Comparison of ENCODE assay signal across 8 cellular contexts in the genomic region with DNA sequence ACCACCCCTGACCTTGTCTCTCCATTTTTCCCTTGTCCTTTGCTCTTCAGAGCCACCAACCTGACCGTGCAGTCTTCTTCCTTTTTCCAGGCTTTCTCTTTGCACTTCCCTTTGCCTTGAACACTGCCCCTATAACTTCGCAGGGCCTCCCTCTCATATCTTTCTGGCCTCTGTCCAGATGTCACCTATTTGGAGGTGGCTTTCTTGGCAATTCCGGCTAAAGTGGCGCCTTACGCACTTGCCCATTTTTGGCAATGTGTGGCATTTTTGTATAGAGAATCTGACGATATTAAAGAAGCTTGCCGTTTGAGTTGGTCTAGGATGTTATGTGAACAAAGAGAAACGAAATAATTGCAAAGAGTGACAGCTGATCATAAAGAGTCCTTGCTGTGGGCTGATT. TPM values are rescaled to one million over a fixed set of nuclear protein-coding genes. Genes with fewer than 3 reads are reported as not detected.
DNase-seq lines count a peak whose midpoint lies in the region; ATAC-seq and TF ChIP-seq lines count a peak whose summit lies in the region.

No MANE protein-coding gene starts in this region.

- H3K36me3 Mint-ChIP-seq in H9 (ENCODE audit: insufficient read depth in 1 of 3, low read depth in 3 of 3) = peaks cover 5 to 22% (median 19%) of the 10 kb centered on the region in 3 experiments

- H3K9me3 ChIP-seq in H9 (ENCODE audit: control insufficient read depth, low read depth, low read length) (no peaks in the 10 kb centered on the region), SJCRH30 (replicated peaks) (no peaks in the 10 kb centered on the region), fibroblast of lung (ENCODE audit: control insufficient read depth, insufficient read depth, low read depth, low read length) (no peaks in the 10 kb centered on the region), gastrocnemius medialis (no peaks in the 10 kb centered on the region)

- no peak overlapping the region for H2BK12ac ChIP-seq in H9 (ENCODE audit: insufficient read length, low read depth, low read length)

- WGBS in H9 (ENCODE audit: extremely low coverage, insufficient read length, low lambda C conversion rate) = no CpG with 5 or more reads among the region's 8 CpGs

- in situ Hi-C loops in gastrocnemius medialis (cut with MboI; ENCODE audit: low sequenced_read_pairs in 4 of 4) = no loop called here

- no peaks in the 10 kb centered on the region for H3K9me3 Mint-ChIP-seq in H9

- DNase-seq in H9 (no peak), SJCRH30 (no peak), fibroblast of lung (ENCODE audit: low read depth in 2 of 2) (no peak), gastrocnemius medialis (no peak), NCI-H446 (lab: John Stamatoyannopoulos, UW) (no peak)
- no peak for DNase-seq in stimulated activated CD4-positive, alpha-beta T cell treated with anti-CD3 and anti-CD28 coated beads, Interleukin-1b, Interleukin-23, amount 100 ng/mL, for 48 hours
- DNase-seq in stimulated activated CD4-positive, alpha-beta T cell treated with anti-CD3 and anti-CD28 coated beads, Interleukin-12 subunit alpha, Interleukin-12 subunit beta, amount 100 ng/mL, for 4 hours = no peak

- H4K8ac ChIP-seq in H9 (replicated peaks; ENCODE audit: insufficient read length, low read depth, low read length) = no peak overlapping the region

- H3K27me3 ChIP-seq in H9 (ENCODE audit: insufficient read depth, low read length) (no peaks in the 10 kb centered on the region), SJCRH30 (no peaks in the 10 kb centered on the region), fibroblast of lung (ENCODE audit: control insufficient read depth, insufficient read depth, low read length) (peaks cover 2% of the 10 kb centered on the region), gastrocnemius medialis (no peaks in the 10 kb centered on the region)

- no peak overlapping the region for H2AFZ ChIP-seq in H9 (ENCODE audit: low read length)
- H2AFZ ChIP-seq in fibroblast of lung (ENCODE audit: low read length) = no peak overlapping the region

- H3K79me2 ChIP-seq in H9 (ENCODE audit: insufficient read depth, low read length) = peaks cover 2% of the 10 kb centered on the region; the same call in 1 of the 2 replicates
- peaks cover 28% of the 10 kb centered on the region for H3K79me2 ChIP-seq in fibroblast of lung (ENCODE audit: control insufficient read depth, insufficient read depth, low read length)

- no peak overlapping the region for H2BK15ac ChIP-seq in H9 (ENCODE audit: low read depth, low read length)

- H3T11ph ChIP-seq in H9 (ENCODE audit: low read length) = no peak overlapping the region

- ATAC-seq in gastrocnemius medialis (no peak), GM21367 (IDR thresholded peaks at IDR 0.05; ENCODE audit: unreplicated experiment) (no peak)

- H3K79me1 ChIP-seq in H9 (ENCODE audit: insufficient read depth, low read depth, low read length, poor library complexity, severe bottlenecking) = no peaks in the 10 kb centered on the region

- H3K27me3 Mint-ChIP-seq in H9 (ENCODE audit: low read depth) = peaks cover 5% of the 10 kb centered on the region

- H2AK5ac ChIP-seq in H9 (ENCODE audit: insufficient read length, low read length) = no peak overlapping the region

- no peak overlapping the region for H3K18ac ChIP-seq in H9 (ENCODE audit: insufficient read length, low read depth, low read length)

- no peak overlapping the region for H3K27ac ChIP-seq in H9 (ENCODE audit: insufficient read length, low read depth, low read length)
- H3K27ac ChIP-seq in SJCRH30 = peak overlapping the region; percentile 68
- H3K27ac ChIP-seq in fibroblast of lung (ENCODE audit: insufficient read depth, low read length) = peak overlapping the region; percentile 83
- H3K27ac ChIP-seq in gastrocnemius medialis = peak overlapping the region; percentile 87 to 98 (median 91)

- intact Hi-C loops in gastrocnemius medialis (cut with DNase I; ENCODE audit: low total_unique reads) = loop anchor here (2.0 kb wide), 1 partner anchor 18 kb away; no protein-coding TSS in a partner anchor

- no peak overlapping the region for H3K56ac ChIP-seq in H9 (ENCODE audit: insufficient read length, low read depth, low read length)

- H3K23ac ChIP-seq in H9 (ENCODE audit: insufficient read length, low read depth, low read length) = no peak overlapping the region

- H4K91ac ChIP-seq in H9 (ENCODE audit: insufficient read length, low read depth, low read length) = no peak overlapping the region

- no peak overlapping the region for H2BK5ac ChIP-seq in H9 (ENCODE audit: insufficient read length, low read length)

- H4K5ac ChIP-seq in H9 (ENCODE audit: insufficient read length, low read depth, low read length) = no peak overlapping the region

- no peak overlapping the region for H2BK20ac ChIP-seq in H9 (ENCODE audit: low read depth, low read length, poor library complexity, severe bottlenecking)

- peaks cover 23 to 31% of the 10 kb centered on the region in 2 experiments for H3K4me1 Mint-ChIP-seq in H9

- H3K4ac ChIP-seq in H9 (ENCODE audit: low read depth, low read length) = no peak overlapping the region

- peak overlapping the region; percentile 50 to 96 (median 84) for H3K27ac Mint-ChIP-seq in H9

- TF ChIP-seq CTCF in H9 (conservative IDR thresholded peaks at IDR 0.05) (no peak), fibroblast of lung (conservative IDR thresholded peaks at IDR 0.05 in 1 of 2, IDR thresholded peaks at IDR 0.05 in 1 of 2; ENCODE audit: low read depth in 1 of 2, low read length in 2 of 2) (no peak), gastrocnemius medialis (IDR thresholded peaks at IDR 0.05 in 4 of 5, conservative IDR thresholded peaks at IDR 0.05 in 1 of 5) (no peak)

- no peaks in the 10 kb centered on the region for H3K4me1 ChIP-seq in H9 (ENCODE audit: insufficient read depth, low read length)
- peaks cover 2% of the 10 kb centered on the region; the same call in 1 of the 2 replicates for H3K4me1 ChIP-seq in SJCRH30
- H3K4me1 ChIP-seq in fibroblast of lung (ENCODE audit: control insufficient read depth, extremely low read depth, insufficient read depth, low read length) = no peaks in the 10 kb centered on the region
- H3K4me1 ChIP-seq in gastrocnemius medialis = peaks cover 18 to 19% of the 10 kb centered on the region in 2 donors

- no peak overlapping the region; the same call in 1 of the 2 replicates for H3K14ac ChIP-seq in H9 (ENCODE audit: insufficient read depth, low read length)

- H4K20me1 ChIP-seq in H9 (ENCODE audit: control insufficient read depth, insufficient read depth, insufficient read length) (no peaks in the 10 kb centered on the region), fibroblast of lung (ENCODE audit: control insufficient read depth, extremely low read depth, insufficient read depth, low read length) (no peaks in the 10 kb centered on the region)

- TF ChIP-seq POLR2A in gastrocnemius medialis (IDR thresholded peaks at IDR 0.05) = no peak

- H3K36me3 ChIP-seq in SJCRH30 = peaks cover 19% of the 10 kb centered on the region
- peaks cover 6% of the 10 kb centered on the region for H3K36me3 ChIP-seq in fibroblast of lung (ENCODE audit: control insufficient read depth, insufficient read depth, low read length)
- peaks cover 0 to 33% of the 10 kb centered on the region in 2 donors for H3K36me3 ChIP-seq in gastrocnemius medialis

- H3K9ac ChIP-seq in H9 (ENCODE audit: extremely low read depth, insufficient read length, low read length) = peak overlapping the region; percentile 75
- H3K9ac ChIP-seq in fibroblast of lung (ENCODE audit: insufficient read depth, low read length) = peak overlapping the region; percentile 96

- no peak overlapping the region for H2BK120ac ChIP-seq in H9 (ENCODE audit: low read depth, low read length, poor library complexity, severe bottlenecking)

- no peaks in the 10 kb centered on the region for H3K23me2 ChIP-seq in H9 (ENCODE audit: insufficient read length, low read depth, low read length, poor library complexity, severe bottlenecking)

- peak overlapping the region; percentile 80 to 90 for H3K4me3 Mint-ChIP-seq in H9

- H3K4me2 ChIP-seq in H9 (ENCODE audit: insufficient read depth, insufficient read length, low read length) (peak overlapping the region; percentile 81), fibroblast of lung (ENCODE audit: extremely low read depth, insufficient read depth, low read length) (peak overlapping the region; percentile 95)

- peak overlapping the region; percentile 78 for H3K4me3 ChIP-seq in SJCRH30
- peak overlapping the region; percentile 68 to 96 (median 95) for H3K4me3 ChIP-seq in fibroblast of lung (replicated peaks in 1 of 4; ENCODE audit: control extremely low read depth in 1 of 4, insufficient read depth in 1 of 4, low read depth in 3 of 4, low read length in 4 of 4)
- H3K4me3 ChIP-seq in gastrocnemius medialis = peak overlapping the region; percentile 65 to 99 (median 91)

RNA-seq across cellular contexts. Expression of a gene that starts 0.9 kb away (rescaled TPM):
- total RNA-seq in H9 (2021) (8.2 and 8.4 TPM in 2 replicates), fibroblast of lung (10.5 and 12.9 TPM in 2 replicates), gastrocnemius medialis (10 to 100 TPM in 1 of 4 donors, 1 to 10 TPM in 3; 5.8 to 11.5 (median 8.3) TPM)
- 13.0 and 13.5 TPM in 2 replicates for total RNA-seq in SJCRH30 (2014; rRNA removed; shearing (Covaris generic))
- 2.8 and 3.0 TPM in 2 replicates for polyA plus RNA-seq in fibroblast of lung
- polyA plus RNA-seq in fibroblast of lung (2012) = 1.5 TPM in 2 replicates
- polyA minus RNA-seq in fibroblast of lung (ENCODE audit: low replicate concordance) = 2.4 and 4.1 TPM in 2 replicates

RNA-seq across cellular contexts. Expression of a gene that starts 29.9 kb away (rescaled TPM):
- 13.5 and 13.9 TPM in 2 replicates for total RNA-seq in H9 (2021)
- total RNA-seq in SJCRH30 (2014; rRNA removed; shearing (Covaris generic)) = 9.6 and 10.9 TPM in 2 replicates
- 11.6 and 13.7 TPM in 2 replicates for total RNA-seq in fibroblast of lung
- polyA plus RNA-seq in fibroblast of lung = 6.2 and 7.3 TPM in 2 replicates
- 4.8 and 5.3 TPM in 2 replicates for polyA plus RNA-seq in fibroblast of lung (2012)
- polyA minus RNA-seq in fibroblast of lung (ENCODE audit: low replicate concordance) = 6.5 and 7.8 TPM in 2 replicates
- 1 to 10 TPM; 4.1 to 6.5 (median 4.8) TPM for total RNA-seq in gastrocnemius medialis

RNA-seq across cellular contexts. Expression of a gene that starts 40.9 kb away (rescaled TPM):
- total RNA-seq in H9 (2021) (65.4 and 65.9 TPM in 2 replicates), fibroblast of lung (78.1 and 80.9 TPM in 2 replicates), gastrocnemius medialis (10 to 100 TPM; 20.2 to 63.3 (median 42.3) TPM)
- total RNA-seq in SJCRH30 (2014; rRNA removed; shearing (Covaris generic)) = 39.4 and 40.5 TPM in 2 replicates
- 7.2 and 13.1 TPM in 2 replicates for polyA plus RNA-seq in fibroblast of lung
- 0.78 and 1.2 TPM in 2 replicates for polyA plus RNA-seq in fibroblast of lung (2012)
- polyA minus RNA-seq in fibroblast of lung (ENCODE audit: low replicate concordance) = 46.1 and 81.1 TPM in 2 replicates

RNA-seq across cellular contexts. Expression of a gene that starts 42.2 kb away (rescaled TPM):
- 10.0 and 12.4 TPM in 2 replicates for total RNA-seq in H9 (2021)
- total RNA-seq in SJCRH30 (2014; rRNA removed; shearing (Covaris generic)) = 13.2 and 17.3 TPM in 2 replicates
- 9.8 and 13.4 TPM in 2 replicates for total RNA-seq in fibroblast of lung
- 14.0 and 16.5 TPM in 2 replicates for polyA plus RNA-seq in fibroblast of lung
- polyA plus RNA-seq in fibroblast of lung (2012) = 15.5 and 17.8 TPM in 2 replicates
- polyA minus RNA-seq in fibroblast of lung (ENCODE audit: low replicate concordance) = 3.7 and 7.0 TPM in 2 replicates
- 10 to 100 TPM; 34.4 to 47.4 (median 40.8) TPM for total RNA-seq in gastrocnemius medialis

RNA-seq across cellular contexts. Expression of a gene that starts 42.2 kb away (rescaled TPM):
- total RNA-seq in H9 (2021) = 3.5 and 3.8 TPM in 2 replicates
- total RNA-seq in SJCRH30 (2014; rRNA removed; shearing (Covaris generic)) = 1.9 and 2.0 TPM in 2 replicates
- total RNA-seq in fibroblast of lung = 4.6 and 6.1 TPM in 2 replicates
- polyA plus RNA-seq in fibroblast of lung = 1.8 and 2.7 TPM in 2 replicates
- polyA plus RNA-seq in fibroblast of lung (2012) = 1.6 and 1.8 TPM in 2 replicates
- polyA minus RNA-seq in fibroblast of lung (ENCODE audit: low replicate concordance) = 3.0 TPM in 1 of 2 replicates, not detected in the other
- total RNA-seq in gastrocnemius medialis = 1 to 10 TPM in 3 of 4 donors, under 1 TPM in 1; 0.58 to 4.4 (median 2.6) TPM
